20 cellular contexts compared by ENCODE assay signal in the genomic region with DNA sequence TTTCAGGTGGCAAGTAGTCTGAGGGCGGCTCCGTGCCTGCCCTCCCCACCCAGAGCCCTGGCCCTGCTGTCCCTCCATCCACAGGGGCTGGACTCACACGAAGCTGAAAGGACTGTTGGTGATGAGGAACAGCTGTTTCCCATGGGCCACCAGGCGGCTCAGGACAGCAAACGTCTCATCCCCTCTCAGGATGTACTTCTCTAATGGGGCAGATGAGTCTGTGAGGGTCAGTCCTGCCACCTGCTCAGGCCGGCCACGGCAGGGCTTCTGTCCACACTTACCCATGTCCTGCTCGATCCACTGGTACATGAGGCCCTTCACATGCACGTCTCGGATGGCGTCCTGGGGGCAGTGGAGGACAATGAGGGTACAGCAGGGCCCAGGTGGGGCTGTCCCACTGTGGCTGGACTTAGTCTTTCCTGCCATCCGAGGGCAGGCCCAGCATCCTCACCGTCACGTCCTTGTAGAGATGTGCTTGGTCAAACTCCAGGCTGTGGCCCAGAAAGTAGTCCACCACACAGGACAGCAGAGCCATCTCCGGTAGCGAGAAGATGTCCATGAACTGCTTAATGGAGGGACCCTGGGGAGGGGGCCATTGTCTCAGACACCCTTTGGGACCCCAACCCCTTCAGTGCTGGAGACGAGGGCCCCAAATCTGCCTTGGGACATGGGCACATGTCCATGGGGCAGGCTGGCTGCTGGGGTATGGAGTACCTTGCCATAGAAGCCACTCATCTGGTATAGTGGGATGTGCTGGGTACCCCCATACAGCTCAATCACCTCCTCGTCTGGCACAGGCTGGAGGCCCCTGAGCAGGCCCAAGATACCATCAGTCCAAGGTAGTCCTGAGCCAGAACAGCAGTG. TPM values are rescaled to one million over a fixed set of nuclear protein-coding genes. Genes with fewer than 3 reads are reported as not detected.
DNase-seq lines count a peak whose midpoint lies in the region; ATAC-seq, FAIRE-seq and TF ChIP-seq lines count a peak whose summit lies in the region.
"Had no signal": no experiment of that assay in that cellular context is flagged by ENCODE, and none has a peak within 500 bp of the region (broad histone marks: within the 10 kb centered on the region; RNA-seq: fewer than 3 reads in every experiment).

No MANE protein-coding gene starts in this region.

- CTCF ChIA-PET in K562 (lab: Yijun Ruan, JAX; ENCODE audit: low intra/inter-chr PET ratio) (no interaction called here), HepG2 (lab: Yijun Ruan, JAX; ENCODE audit: low intra/inter-chr PET ratio, low total read pairs) (no interaction called here)

- H3K9me3 ChIP-seq in K562 (replicated peaks; ENCODE audit: control insufficient read depth, insufficient read depth, low read depth, low read length) (no peaks in the 10 kb centered on the region), HepG2 (ENCODE audit: low read length) (no peaks in the 10 kb centered on the region), spleen (no peaks in the 10 kb centered on the region)
- H3K9me3 ChIP-seq: BLaER1, tibial nerve had no signal

- WGBS in K562 (ENCODE audit: insufficient coverage, low coverage, missing lambda C conversion rate) = 88% methylated on average over 14 of the region's 18 CpGs
- WGBS in HepG2 (ENCODE audit: low lambda C conversion rate) = 100% methylated on average over 10 of the region's 18 CpGs
- WGBS in spleen, 5 donors = 81 to 89% (median 85%) methylated on average over 13 to 18 of the region's 18 CpGs

- peaks cover 12 to 60% of the 10 kb centered on the region in 2 experiments for H3K4me1 ChIP-seq in K562 (replicated peaks in 1 of 2; ENCODE audit: control insufficient read depth in 2 of 2, insufficient read depth in 2 of 2, low read length in 2 of 2)
- peaks cover 40% of the 10 kb centered on the region for H3K4me1 ChIP-seq in HepG2 (ENCODE audit: insufficient read depth, low read length)
- H3K4me1 ChIP-seq in spleen = peaks cover 17 to 83% (median 44%) of the 10 kb centered on the region in 6 donors

- no peak overlapping the region for H3K4me3 ChIP-seq in K562
- H3K4me3 ChIP-seq in HepG2 (replicated peaks in 1 of 3; ENCODE audit: insufficient read depth in 1 of 3, low read depth in 2 of 3, low read length in 3 of 3) = no peak overlapping the region
- no peak overlapping the region for H3K4me3 ChIP-seq in spleen
- H3K4me3 ChIP-seq: BLaER1, GM23248, tibial nerve had no signal

- peaks cover 17% of the 10 kb centered on the region for H3K9me1 ChIP-seq in K562 (ENCODE audit: control insufficient read depth, insufficient read depth, low read length)

- H4K20me1 ChIP-seq in K562 (replicated peaks; ENCODE audit: control insufficient read depth, insufficient read depth, low read length) (peaks cover 12% of the 10 kb centered on the region; the same call in 1 of the 2 replicates), HepG2 (ENCODE audit: insufficient read depth, low read length) (0 out of 2 replicates have a peak, but pooled peaks cover 5% of the 10 kb centered on the region)

- H3K79me2 ChIP-seq in K562 (ENCODE audit: control insufficient read depth, insufficient read depth, low read length) (peaks cover 40% of the 10 kb centered on the region), HepG2 (ENCODE audit: insufficient read depth, low read length) (peaks cover 26% of the 10 kb centered on the region)

- no peak for FAIRE-seq in K562 (lab: Jason Lieb, UNC)
- no peak for FAIRE-seq in HepG2 (lab: Jason Lieb, UNC)
- FAIRE-seq: keratinocyte, RCC 7860, TTC549 had no signal

- H3K36me3 ChIP-seq in K562 (ENCODE audit: control insufficient read depth, insufficient read depth, low read length) = peaks cover 86% of the 10 kb centered on the region; the same call in 2 of the 3 replicates
- H3K36me3 ChIP-seq in HepG2 (replicated peaks in 1 of 2; ENCODE audit: control insufficient read depth in 1 of 2, insufficient read depth in 2 of 2, low read length in 2 of 2) = peaks cover 21 to 42% of the 10 kb centered on the region in 2 experiments
- H3K36me3 ChIP-seq in spleen = peaks cover 0 to 52% (median 7%) of the 10 kb centered on the region in 6 donors

- POLR2A ChIA-PET in K562 (lab: Yijun Ruan, JAX) (interaction anchor here (0.7 kb wide), 1 partner anchor 16 kb away, joined by 3 read pairs; no protein-coding TSS in a partner anchor), HepG2 (lab: Yijun Ruan, JAX) (no interaction called here)

- no peak for ATAC-seq in K562
- no peak for ATAC-seq in HepG2
- ATAC-seq in activated CD4-positive, CD25-positive, alpha-beta regulatory T cell treated with anti-CD3 and anti-CD28 coated beads, Interleukin-2, amount 50 U/mL, for 24 hours = no peak
- ATAC-seq: effector memory CD8-positive, alpha-beta T cell had no signal

- TF ChIP-seq CTCF in K562 (IDR thresholded peaks at IDR 0.05 in 2 of 3, conservative IDR thresholded peaks at IDR 0.05 in 1 of 3; ENCODE audit: insufficient read depth in 2 of 3, low read depth in 1 of 3, low read length in 3 of 3) (no peak), HepG2 (CRISPR knock-in tag; IDR thresholded peaks at IDR 0.05) (no peak), spleen (IDR thresholded peaks at IDR 0.05 in 8 of 11, conservative IDR thresholded peaks at IDR 0.05 in 3 of 11) (no peak)

- no peak for TF ChIP-seq RAD21 in K562 (CRISPR knock-in tag; conservative IDR thresholded peaks at IDR 0.05 in 1 of 2, IDR thresholded peaks at IDR 0.05 in 1 of 2)
- no peak for TF ChIP-seq RAD21 in HepG2 (CRISPR knock-in tag; IDR thresholded peaks at IDR 0.05)

- BruUV-seq in K562 (replicated peaks; lab: Mats Ljungman, UMichigan) (no TSS peak), HepG2 (replicated peaks; lab: Mats Ljungman, UMichigan) (no TSS peak)

- intact Hi-C loops in K562 (cut with micrococcal nuclease) = no loop called here
- intact Hi-C loops in HepG2 (cut with micrococcal nuclease; ENCODE audit: unreplicated experiment) = no loop called here
- intact Hi-C loops in spleen (cut with DNase I; ENCODE audit: low total_unique reads) = no loop called here

- TF ChIP-seq POLR2A in K562 (conservative IDR thresholded peaks at IDR 0.05) = no peak
- no peak for TF ChIP-seq POLR2A in HepG2 (IDR thresholded peaks at IDR 0.05; ENCODE audit: insufficient read depth in 1 of 2, low read depth in 2 of 2, low read length in 2 of 2)
- no peak for TF ChIP-seq POLR2A in spleen (IDR thresholded peaks at IDR 0.05)

- no peak overlapping the region for H3K27ac ChIP-seq in K562 (ENCODE audit: extremely low read depth, low read depth, low read length)
- no peak overlapping the region for H3K27ac ChIP-seq in HepG2 (ENCODE audit: extremely low read length, insufficient read depth, low read length)
- H3K27ac ChIP-seq in spleen = peak overlapping the region in 1 of 8 donors; percentile 10
- H3K27ac ChIP-seq: BLaER1, GM23248 had no signal

- H3K27me3 ChIP-seq in K562 (ENCODE audit: control insufficient read depth in 2 of 2, insufficient read depth in 2 of 2, low read length in 2 of 2) (no peaks in the 10 kb centered on the region), HepG2 (ENCODE audit: control insufficient read depth in 1 of 2, insufficient read depth in 2 of 2, low read length in 2 of 2) (no peaks in the 10 kb centered on the region), spleen (replicated peaks in 1 of 7) (peaks cover 0 to 12% (median 2%) of the 10 kb centered on the region in 7 donors)
- H3K27me3 ChIP-seq: BLaER1, tibial nerve had no signal

- DNase-seq in activated T-cell treated with anti-CD3 and anti-CD28 coated beads, Interleukin-2, amount 50 U/mL, for 1 hour = peak; percentile 10
- DNase-seq in activated T-cell treated with anti-CD3 and anti-CD28 coated beads for 4 hours (no peak), K562 (ENCODE audit: extremely low read depth in 1 of 4, low spot score in 3 of 4) (no peak), HepG2 (ENCODE audit: low spot score) (no peak), spleen (peak; percentile 69), COLO668 (lab: John Stamatoyannopoulos, UW; ENCODE audit: unreplicated experiment) (no peak), NCI-H128 (lab: John Stamatoyannopoulos, UW; ENCODE audit: unreplicated experiment) (no peak)
- DNase-seq: activated CD4-positive, alpha-beta T cell treated with anti-CD3 and anti-CD28 coated beads, Interleukin-2, amount 50 U/mL, for 48 hours; caudate nucleus; DMS 273 treated with DMSO at 0.1 percent for 48 hours; effector memory CD8-positive, alpha-beta T cell; GM23248; NCI-H146; occipital lobe had no signal

- H3K4me2 ChIP-seq in K562 (ENCODE audit: insufficient read depth, low read length) (no peak overlapping the region), HepG2 (ENCODE audit: low read depth, low read length) (no peak overlapping the region)
- H3K4me2 ChIP-seq: BLaER1 had no signal

- H2AFZ ChIP-seq in K562 (ENCODE audit: low read depth, low read length) = no peak overlapping the region
- H2AFZ ChIP-seq in HepG2 (ENCODE audit: low read length) = no peak overlapping the region
- H2AFZ ChIP-seq: GM23248 had no signal

- H3K9ac ChIP-seq in K562 (ENCODE audit: insufficient read depth in 1 of 2, low read depth in 2 of 2, low read length in 2 of 2) (peak overlapping the region in 1 of 2 experiments; percentile 45; a peak in 1 of 4 replicates), HepG2 (ENCODE audit: insufficient read depth, low read depth, low read length) (no peak overlapping the region)
- H3K9ac ChIP-seq: GM23248 had no signal

- in situ Hi-C loops in K562 (cut with MboI) = no loop called here
- in situ Hi-C loops in HepG2 (cut with HindIII; ENCODE audit: extremely low pct_ligation_motif_present, low pct_unique_long_range_greater_than_20kb) = no loop called here

- no peak for TF ChIP-seq EP300 in K562 (IDR thresholded peaks at IDR 0.05; ENCODE audit: low read length)
- TF ChIP-seq EP300 in HepG2 (IDR thresholded peaks at IDR 0.05; ENCODE audit: low read depth in 2 of 2, low read length in 2 of 2) = no peak
- no peak for TF ChIP-seq EP300 in HepG2 (CRISPR knock-in tag; IDR thresholded peaks at IDR 0.05; ENCODE audit: borderline replicate concordance)

RNA-seq across cellular contexts. Expression of gene NT5DC2, which starts 5.7 kb away (rescaled TPM):
- total RNA-seq in K562 (2011; cell fraction: chromatin; rRNA removed; ENCODE audit: low replicate concordance) = 149 and 396 TPM in 2 replicates
- total RNA-seq in K562 (2011; cell fraction: nucleolus; rRNA removed) = 249 and 262 TPM in 2 replicates
- total RNA-seq in K562 (2011; cell fraction: nucleoplasm; rRNA removed) = 155 and 157 TPM in 2 replicates
- total RNA-seq in K562 (2014; rRNA removed) = 122 and 177 TPM in 2 replicates
- 52.5 and 60.9 TPM in 2 replicates for total RNA-seq in K562 (2014; rRNA removed; fragmentation: Illumina TruSeq; extraction: Trizol)
- 80.5 and 88.7 TPM in 2 replicates for total RNA-seq in K562 (2015; rRNA removed; fragmentation: Illumina TruSeq; extraction: Trizol)
- 168 and 171 TPM in 2 replicates for total RNA-seq in K562 (2021)
- 133 and 165 TPM in 2 replicates for polyA plus RNA-seq in K562 (2011; rRNA removed)
- polyA plus RNA-seq in K562 (2011; cell fraction: cytosol; rRNA removed) = 143 and 272 TPM in 2 replicates
- 440 and 526 TPM in 2 replicates for polyA plus RNA-seq in K562 (2011; cell fraction: nucleus; rRNA removed)
- polyA plus RNA-seq in K562 (2012) = 107 and 154 TPM in 2 replicates
- polyA plus RNA-seq in K562 (2014; fragmentation: Illumina TruSeq; extraction: Trizol) = 140 and 168 TPM in 2 replicates
- 10 to 100 TPM; 25.6 to 37.5 TPM for polyA plus RNA-seq in K562 (2014; fragmentation: Nextera tagmentation; extraction: Ambion mirVana)
- 150 and 173 TPM in 2 replicates for polyA plus RNA-seq in K562 (2014; rRNA removed)
- polyA minus RNA-seq in K562 (2011; rRNA and poly(A)+ RNA removed) = 77.2 and 97.0 TPM in 2 replicates
- polyA minus RNA-seq in K562 (2011; cell fraction: cytosol; rRNA and poly(A)+ RNA removed) = 74.4 and 91.0 TPM in 2 replicates
- 76.3 and 93.3 TPM in 2 replicates for polyA minus RNA-seq in K562 (2011; cell fraction: nucleus; rRNA and poly(A)+ RNA removed)
- 105 and 131 TPM in 2 replicates for total RNA-seq in HepG2 (2016; rRNA removed; fragmentation: Illumina TruSeq; extraction: Trizol)
- total RNA-seq in HepG2 (2016; cell fraction: cytosol; rRNA removed; fragmentation: Illumina TruSeq; extraction: Trizol; ENCODE audit: low read depth) = 335 and 351 TPM in 2 replicates
- 92.9 and 127 TPM in 2 replicates for total RNA-seq in HepG2 (2016; cell fraction: insoluble cytoplasmic fraction; rRNA removed; fragmentation: Illumina TruSeq; extraction: Trizol)
- 398 and 413 TPM in 2 replicates for total RNA-seq in HepG2 (2016; cell fraction: membrane; rRNA removed; fragmentation: Illumina TruSeq; extraction: Trizol)
- total RNA-seq in HepG2 (2016; cell fraction: nucleus; rRNA removed; fragmentation: Illumina TruSeq; extraction: Trizol) = 102 and 116 TPM in 2 replicates
- 217 and 240 TPM in 2 replicates for polyA plus RNA-seq in HepG2 (2011; rRNA removed)
- polyA plus RNA-seq in HepG2 (2011; cell fraction: cytosol; rRNA removed) = 148 and 220 TPM in 2 replicates
- 493 and 549 TPM in 2 replicates for polyA plus RNA-seq in HepG2 (2011; cell fraction: nucleus; rRNA removed)
- 109 and 144 TPM in 2 replicates for polyA plus RNA-seq in HepG2 (2012)
- polyA plus RNA-seq in HepG2 (2016; cell fraction: cytosol; fragmentation: Illumina TruSeq; extraction: Trizol; ENCODE audit: low read depth) = 760 and 829 TPM in 2 replicates
- 161 and 192 TPM in 2 replicates for polyA plus RNA-seq in HepG2 (2016; cell fraction: insoluble cytoplasmic fraction; fragmentation: Illumina TruSeq; extraction: Trizol; ENCODE audit: low read depth)
- polyA plus RNA-seq in HepG2 (2016; cell fraction: membrane; fragmentation: Illumina TruSeq; extraction: Trizol; ENCODE audit: low read depth) = 646 and 710 TPM in 2 replicates
- 319 and 344 TPM in 2 replicates for polyA plus RNA-seq in HepG2 (2016; cell fraction: nucleus; fragmentation: Illumina TruSeq; extraction: Trizol; ENCODE audit: insufficient read depth, low read depth)
- polyA minus RNA-seq in HepG2 (2011; rRNA and poly(A)+ RNA removed; ENCODE audit: low replicate concordance) = 166 and 240 TPM in 2 replicates
- 60.3 and 89.1 TPM in 2 replicates for polyA minus RNA-seq in HepG2 (2011; cell fraction: cytosol; rRNA and poly(A)+ RNA removed)
- polyA minus RNA-seq in HepG2 (2011; cell fraction: nucleus; rRNA and poly(A)+ RNA removed) = 74.0 and 75.3 TPM in 2 replicates
- total RNA-seq in spleen = 10 to 100 TPM in 6 of 7 donors, 1 to 10 TPM in 1; 9.3 to 26.0 (median 12.0) TPM
- polyA plus RNA-seq in spleen = 10 to 100 TPM in 1 of 3 donors, 1 to 10 TPM in 2; 7.8 to 11.8 (median 7.9) TPM

RNA-seq across cellular contexts. Expression of gene UQCC5, which starts 8.4 kb away (rescaled TPM):
- 16.1 and 17.7 TPM in 2 replicates for total RNA-seq in K562 (2011; cell fraction: chromatin; rRNA removed; ENCODE audit: low replicate concordance)
- total RNA-seq in K562 (2011; cell fraction: nucleolus; rRNA removed) = 11.6 and 16.8 TPM in 2 replicates
- total RNA-seq in K562 (2011; cell fraction: nucleoplasm; rRNA removed) = 22.7 and 45.6 TPM in 2 replicates
- 28.6 and 41.1 TPM in 2 replicates for total RNA-seq in K562 (2014; rRNA removed)
- total RNA-seq in K562 (2014; rRNA removed; fragmentation: Illumina TruSeq; extraction: Trizol) = 13.8 and 16.4 TPM in 2 replicates
- 33.8 and 38.3 TPM in 2 replicates for total RNA-seq in K562 (2015; rRNA removed; fragmentation: Illumina TruSeq; extraction: Trizol)
- total RNA-seq in K562 (2021) = 23.3 and 32.2 TPM in 2 replicates
- 10.2 and 11.3 TPM in 2 replicates for polyA plus RNA-seq in K562 (2011; rRNA removed)
- 12.1 and 14.9 TPM in 2 replicates for polyA plus RNA-seq in K562 (2011; cell fraction: cytosol; rRNA removed)
- polyA plus RNA-seq in K562 (2011; cell fraction: nucleus; rRNA removed) = 17.8 and 22.9 TPM in 2 replicates
- 36.7 and 97.1 TPM in 2 replicates for polyA plus RNA-seq in K562 (2012)
- polyA plus RNA-seq in K562 (2014; fragmentation: Illumina TruSeq; extraction: Trizol) = 18.0 and 31.0 TPM in 2 replicates
- polyA plus RNA-seq in K562 (2014; fragmentation: Nextera tagmentation; extraction: Ambion mirVana) = 10 to 100 TPM; 36.3 to 36.7 TPM
- polyA plus RNA-seq in K562 (2014; rRNA removed) = 45.3 and 55.4 TPM in 2 replicates
- 7.6 and 8.3 TPM in 2 replicates for polyA minus RNA-seq in K562 (2011; rRNA and poly(A)+ RNA removed)
- 9.0 and 12.3 TPM in 2 replicates for polyA minus RNA-seq in K562 (2011; cell fraction: cytosol; rRNA and poly(A)+ RNA removed)
- polyA minus RNA-seq in K562 (2011; cell fraction: nucleus; rRNA and poly(A)+ RNA removed) = 6.5 and 9.8 TPM in 2 replicates
- 29.5 and 33.7 TPM in 2 replicates for total RNA-seq in HepG2 (2016; rRNA removed; fragmentation: Illumina TruSeq; extraction: Trizol)
- 45.8 and 54.6 TPM in 2 replicates for total RNA-seq in HepG2 (2016; cell fraction: cytosol; rRNA removed; fragmentation: Illumina TruSeq; extraction: Trizol; ENCODE audit: low read depth)
- total RNA-seq in HepG2 (2016; cell fraction: insoluble cytoplasmic fraction; rRNA removed; fragmentation: Illumina TruSeq; extraction: Trizol) = 26.7 and 30.2 TPM in 2 replicates
- total RNA-seq in HepG2 (2016; cell fraction: membrane; rRNA removed; fragmentation: Illumina TruSeq; extraction: Trizol) = 28.0 and 35.7 TPM in 2 replicates
- 13.6 and 19.8 TPM in 2 replicates for total RNA-seq in HepG2 (2016; cell fraction: nucleus; rRNA removed; fragmentation: Illumina TruSeq; extraction: Trizol)
- 15.4 and 15.7 TPM in 2 replicates for polyA plus RNA-seq in HepG2 (2011; rRNA removed)
- 16.5 and 17.9 TPM in 2 replicates for polyA plus RNA-seq in HepG2 (2011; cell fraction: cytosol; rRNA removed)
- polyA plus RNA-seq in HepG2 (2011; cell fraction: nucleus; rRNA removed) = 23.9 and 45.2 TPM in 2 replicates
- polyA plus RNA-seq in HepG2 (2012) = 7.0 and 36.2 TPM in 2 replicates
- 58.7 and 84.5 TPM in 2 replicates for polyA plus RNA-seq in HepG2 (2016; cell fraction: cytosol; fragmentation: Illumina TruSeq; extraction: Trizol; ENCODE audit: low read depth)
- 49.0 and 49.7 TPM in 2 replicates for polyA plus RNA-seq in HepG2 (2016; cell fraction: insoluble cytoplasmic fraction; fragmentation: Illumina TruSeq; extraction: Trizol; ENCODE audit: low read depth)
- 35.2 and 53.6 TPM in 2 replicates for polyA plus RNA-seq in HepG2 (2016; cell fraction: membrane; fragmentation: Illumina TruSeq; extraction: Trizol; ENCODE audit: low read depth)
- polyA plus RNA-seq in HepG2 (2016; cell fraction: nucleus; fragmentation: Illumina TruSeq; extraction: Trizol; ENCODE audit: insufficient read depth, low read depth) = 38.0 and 44.8 TPM in 2 replicates
- 9.6 and 17.6 TPM in 2 replicates for polyA minus RNA-seq in HepG2 (2011; rRNA and poly(A)+ RNA removed; ENCODE audit: low replicate concordance)
- 5.4 and 10.7 TPM in 2 replicates for polyA minus RNA-seq in HepG2 (2011; cell fraction: cytosol; rRNA and poly(A)+ RNA removed)
- polyA minus RNA-seq in HepG2 (2011; cell fraction: nucleus; rRNA and poly(A)+ RNA removed) = 13.0 and 14.4 TPM in 2 replicates
- total RNA-seq in spleen = 10 to 100 TPM in 3 of 7 donors, 1 to 10 TPM in 4; 2.7 to 12.8 (median 7.6) TPM
- polyA plus RNA-seq in spleen = 10 to 100 TPM; 24.8 to 41.5 (median 26.1) TPM

RNA-seq across cellular contexts. Expression of gene STAB1, which starts 32.8 kb away (rescaled TPM):
- total RNA-seq in K562 (2011; cell fraction: chromatin; rRNA removed; ENCODE audit: low replicate concordance) = 6.3 and 21.2 TPM in 2 replicates
- 16.3 and 17.0 TPM in 2 replicates for total RNA-seq in K562 (2011; cell fraction: nucleolus; rRNA removed)
- total RNA-seq in K562 (2011; cell fraction: nucleoplasm; rRNA removed) = 8.3 and 8.5 TPM in 2 replicates
- total RNA-seq in K562 (2014; rRNA removed) (1.6 and 3.4 TPM in 2 replicates), K562 (2014; rRNA removed; fragmentation: Illumina TruSeq; extraction: Trizol) (1.1 TPM in 2 replicates), K562 (2015; rRNA removed; fragmentation: Illumina TruSeq; extraction: Trizol) (0.75 and 1.2 TPM in 2 replicates), K562 (2021) (3.9 and 4.7 TPM in 2 replicates), HepG2 (2016; rRNA removed; fragmentation: Illumina TruSeq; extraction: Trizol) (0.09 and 0.28 TPM in 2 replicates), spleen (1,000 to 10,000 TPM in 1 of 7 donors, 100 to 1,000 TPM in 6; 351 to 1,070 (median 406) TPM)
- polyA plus RNA-seq in K562 (2011; rRNA removed) (1.8 and 4.4 TPM in 2 replicates), K562 (2014; fragmentation: Illumina TruSeq; extraction: Trizol) (0.86 and 1.6 TPM in 2 replicates), K562 (2014; fragmentation: Nextera tagmentation; extraction: Ambion mirVana) (under 1 TPM; 0.20 TPM), K562 (2014; rRNA removed) (1.8 and 3.4 TPM in 2 replicates), HepG2 (2011; rRNA removed) (0.34 and 0.59 TPM in 2 replicates), spleen (1,000 to 10,000 TPM in 2 of 3 donors, 100 to 1,000 TPM in 1; 287 to 1,994 (median 1,275) TPM)
- 2.6 and 3.1 TPM in 2 replicates for polyA plus RNA-seq in K562 (2011; cell fraction: cytosol; rRNA removed)
- 34.1 and 41.9 TPM in 2 replicates for polyA plus RNA-seq in K562 (2011; cell fraction: nucleus; rRNA removed)
- polyA plus RNA-seq in K562 (2012) = 1.6 and 2.7 TPM in 2 replicates
- polyA minus RNA-seq in K562 (2011; rRNA and poly(A)+ RNA removed) = 1.6 and 2.3 TPM in 2 replicates
- polyA minus RNA-seq in K562 (2011; cell fraction: cytosol; rRNA and poly(A)+ RNA removed) = 1.9 and 3.1 TPM in 2 replicates
- polyA minus RNA-seq in K562 (2011; cell fraction: nucleus; rRNA and poly(A)+ RNA removed) = 8.5 and 12.6 TPM in 2 replicates
- total RNA-seq in HepG2 (2016; cell fraction: cytosol; rRNA removed; fragmentation: Illumina TruSeq; extraction: Trizol; ENCODE audit: low read depth) = not detected in 2 replicates
- 0.11 and 0.18 TPM in 2 replicates for total RNA-seq in HepG2 (2016; cell fraction: insoluble cytoplasmic fraction; rRNA removed; fragmentation: Illumina TruSeq; extraction: Trizol)
- 0.31 TPM in 1 of 2 replicates, not detected in the other for total RNA-seq in HepG2 (2016; cell fraction: membrane; rRNA removed; fragmentation: Illumina TruSeq; extraction: Trizol)
- total RNA-seq in HepG2 (2016; cell fraction: nucleus; rRNA removed; fragmentation: Illumina TruSeq; extraction: Trizol) = 0.13 and 0.16 TPM in 2 replicates
- 0.13 and 0.16 TPM in 2 replicates for polyA plus RNA-seq in HepG2 (2011; cell fraction: cytosol; rRNA removed)
- 4.1 and 4.3 TPM in 2 replicates for polyA plus RNA-seq in HepG2 (2011; cell fraction: nucleus; rRNA removed)
- polyA plus RNA-seq in HepG2 (2012) = 0.23 and 0.24 TPM in 2 replicates
- 0.02 and 0.14 TPM in 2 replicates for polyA plus RNA-seq in HepG2 (2016; cell fraction: cytosol; fragmentation: Illumina TruSeq; extraction: Trizol; ENCODE audit: low read depth)
- polyA plus RNA-seq in HepG2 (2016; cell fraction: insoluble cytoplasmic fraction; fragmentation: Illumina TruSeq; extraction: Trizol; ENCODE audit: low read depth) = 0.10 TPM in 1 of 2 replicates, not detected in the other
- polyA plus RNA-seq in HepG2 (2016; cell fraction: membrane; fragmentation: Illumina TruSeq; extraction: Trizol; ENCODE audit: low read depth) = not detected in 2 replicates
- 0.30 TPM in 1 of 2 replicates, not detected in the other for polyA plus RNA-seq in HepG2 (2016; cell fraction: nucleus; fragmentation: Illumina TruSeq; extraction: Trizol; ENCODE audit: insufficient read depth, low read depth)
- 0.26 and 1.0 TPM in 2 replicates for polyA minus RNA-seq in HepG2 (2011; rRNA and poly(A)+ RNA removed; ENCODE audit: low replicate concordance)
- polyA minus RNA-seq in HepG2 (2011; cell fraction: cytosol; rRNA and poly(A)+ RNA removed) = 0.30 TPM in 1 of 2 replicates, not detected in the other
- polyA minus RNA-seq in HepG2 (2011; cell fraction: nucleus; rRNA and poly(A)+ RNA removed) = 0.50 and 0.90 TPM in 2 replicates
- total RNA-seq: GM23248 had no signal
- polyA plus RNA-seq: GM23248, keratinocyte had no signal

Comparison
In these comparisons a context has a peak if more than half of its experiments do, and no peak if none do; other contexts are left out.
1. DNase-seq: peak in activated T-cell treated with anti-CD3 and anti-CD28 coated beads, Interleukin-2, amount 50 U/mL, for 1 hour (single experiment) and spleen (single experiment); none in activated T-cell treated with anti-CD3 and anti-CD28 coated beads for 4 hours (single experiment), K562 (0 of 4), HepG2 (single experiment), COLO668 (single experiment) and NCI-H128 (single experiment).
2. RNA of gene STAB1, which starts 32.8 kb away (total RNA-seq): 351 to 1,070 TPM in spleen; 0.75 to 21.2 TPM in K562 and 0.09 to 0.31 TPM in HepG2; every median in the first group is over 10 times any median in the second.